18 cellular contexts compared by ENCODE assay signal in the genomic region with DNA sequence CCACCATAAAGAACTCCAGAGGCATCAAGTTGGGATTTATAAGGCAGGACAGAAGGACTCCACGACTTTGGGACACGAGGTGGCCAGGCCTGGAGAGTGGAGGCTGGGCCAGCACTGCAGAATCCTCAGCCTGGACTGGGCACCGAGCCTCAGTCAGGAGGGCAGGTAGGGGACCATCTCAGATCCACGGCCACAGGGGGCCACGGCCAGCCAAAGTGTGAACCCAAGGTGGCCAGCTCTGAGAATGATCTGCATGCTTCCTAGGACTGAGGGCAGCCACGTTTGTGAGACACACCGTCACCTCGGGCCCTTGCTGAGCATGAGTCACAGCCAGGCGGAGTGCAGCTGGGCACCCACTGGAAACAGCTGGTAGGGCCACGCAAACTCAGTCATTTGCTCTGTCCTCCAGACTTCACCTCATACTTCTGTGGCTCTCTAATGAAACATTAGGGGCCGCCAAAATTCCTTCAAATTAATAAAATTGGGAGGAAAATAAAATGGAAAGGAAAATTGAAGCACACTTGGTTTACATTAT.
DNase-seq lines count a peak whose midpoint lies in the region; ATAC-seq and TF ChIP-seq lines count a peak whose summit lies in the region.
"Had no signal": no experiment of that assay in that cellular context is flagged by ENCODE, and none has a peak within 500 bp of the region (broad histone marks: within the 10 kb centered on the region; RNA-seq: fewer than 3 reads in every experiment).

No MANE protein-coding gene starts in this region.

- no peak overlapping the region for H3K4me3 ChIP-seq in fibroblast of mammary gland (ENCODE audit: control insufficient read depth, low read depth, low read length)
- H3K4me3 ChIP-seq: ascending aorta, esophagus muscularis mucosa, prostate gland, stomach had no signal

- ATAC-seq in GM18867 (IDR thresholded peaks at IDR 0.05; ENCODE audit: unreplicated experiment) (no peak), HG03442 (IDR thresholded peaks at IDR 0.05; ENCODE audit: unreplicated experiment) (no peak)
- ATAC-seq: activated CD8-positive, alpha-beta memory T cell treated with anti-CD3 and anti-CD28 coated beads, Interleukin-2, amount 10 ng/mL, durations not matched to agents 7 days and 5 days had no signal

- no peak for TF ChIP-seq CTCF in fibroblast of mammary gland (conservative IDR thresholded peaks at IDR 0.05; ENCODE audit: control insufficient read depth, insufficient read depth, low read depth, low read length)

- DNase-seq in 8988T (peak; percentile 42), H4 (ENCODE audit: low spot score) (peak; percentile 60), RPMI7951 (ENCODE audit: low read depth) (peak; percentile 91), fibroblast of mammary gland (ENCODE audit: low read depth) (peak; percentile 61), RPMI8226 (no peak), DMS153 treated with DMSO at 0.1 percent for 48 hours (lab: John Stamatoyannopoulos, UW; ENCODE audit: unreplicated experiment) (no peak)
- DNase-seq: activated B cell treated with CpG ODN at 0.5 μM for 24 hours; activated CD8-positive, alpha-beta memory T cell treated with anti-CD3 and anti-CD28 coated beads, Interleukin-2, amount 10 ng/mL, durations not matched to agents 7 days and 5 days; COR-L47; NCI-H2107; NCI-H774; stomach; T-helper 1 cell had no signal

Comparison
In these comparisons a context has a peak if more than half of its experiments do, and no peak if none do; other contexts are left out.
1. DNase-seq: peak in 8988T (single experiment), H4 (single experiment), RPMI7951 (single experiment) and fibroblast of mammary gland (single experiment); none in RPMI8226 (single experiment) and DMS153 treated with DMSO at 0.1 percent for 48 hours (single experiment).